ENCODE assay signal across 7 cellular contexts in the genomic region with DNA sequence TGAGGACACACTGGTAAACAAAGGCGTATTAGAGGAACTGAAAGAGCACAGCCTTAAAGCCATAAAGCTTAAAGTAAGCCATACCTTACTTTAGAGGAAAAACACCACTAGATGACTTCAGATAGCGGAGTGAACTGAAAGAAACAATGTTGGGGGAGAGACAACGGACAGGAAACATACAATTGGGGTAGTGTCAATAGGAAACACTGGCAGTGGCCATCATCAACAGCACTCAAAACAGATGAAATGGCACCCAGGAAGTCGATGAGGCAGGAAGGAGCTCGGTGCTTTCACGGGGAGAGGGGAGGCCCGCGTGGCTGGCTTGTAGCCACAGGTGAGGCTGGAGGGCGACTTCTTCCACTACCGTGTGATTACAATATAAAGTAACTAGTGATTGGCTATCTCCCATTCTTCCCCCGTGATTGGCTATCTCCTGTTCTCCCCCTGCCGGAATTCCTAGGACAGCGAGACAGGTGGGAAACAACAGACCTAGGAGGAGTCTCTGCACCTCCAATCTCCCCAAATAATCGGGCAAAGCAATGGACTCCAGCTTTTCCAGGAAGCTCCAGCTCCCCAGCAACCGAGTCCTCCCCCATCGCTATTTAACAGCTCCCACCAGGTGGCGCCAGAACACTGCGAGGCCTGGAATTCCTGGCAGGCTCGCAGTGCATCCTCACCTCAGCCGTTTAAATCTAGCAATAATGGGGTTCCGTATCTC.
DNase-seq lines count a peak whose midpoint lies in the region; ATAC-seq and TF ChIP-seq lines count a peak whose summit lies in the region.

No MANE protein-coding gene starts in this region.

- TF ChIP-seq POLR2A in GM18505 (IDR thresholded peaks at IDR 0.05; ENCODE audit: borderline replicate concordance, extremely low read depth, insufficient read depth, insufficient read length), result no peak

- ATAC-seq in GM18505 (IDR thresholded peaks at IDR 0.05; ENCODE audit: unreplicated experiment), result peak; percentile 75
- peak; percentile 86 for ATAC-seq in HG02885 (IDR thresholded peaks at IDR 0.05; ENCODE audit: poor library complexity, unreplicated experiment)

- DNase-seq in NCI-H2029 treated with DMSO at 0.1 percent for 48 hours (lab: John Stamatoyannopoulos, UW) (peak; percentile 79), UCSD-AML1 (lab: John Stamatoyannopoulos, UW; ENCODE audit: unreplicated experiment) (peak; percentile 64), brain pericyte (ENCODE audit: low read depth, low spot score) (peak; percentile 13), iPS-NIHi11 (ENCODE audit: low spot score) (peak; percentile 88)
- peak; percentile 73 for DNase-seq in stimulated activated CD4-positive, alpha-beta T cell treated with anti-CD3 and anti-CD28 coated beads, Interleukin-12 subunit alpha, Interleukin-12 subunit beta, amount 100 ng/mL, for 4 hours

Comparison
In these comparisons a context has a peak if more than half of its experiments do, and no peak if none do; other contexts are left out.
1. Peak in every context shown above with its lines: DNase-seq and ATAC-seq.
2. DNase-seq: peak in every context shown above with its lines; median percentile 88 in iPS-NIHi11; 79 in NCI-H2029 treated with DMSO at 0.1 percent for 48 hours; 73 in stimulated activated CD4-positive, alpha-beta T cell treated with anti-CD3 and anti-CD28 coated beads, Interleukin-12 subunit alpha, Interleukin-12 subunit beta, amount 100 ng/mL, for 4 hours; 64 in UCSD-AML1; 13 in brain pericyte.